Comparison of ENCODE assay signal across 26 cellular contexts in the genomic region with DNA sequence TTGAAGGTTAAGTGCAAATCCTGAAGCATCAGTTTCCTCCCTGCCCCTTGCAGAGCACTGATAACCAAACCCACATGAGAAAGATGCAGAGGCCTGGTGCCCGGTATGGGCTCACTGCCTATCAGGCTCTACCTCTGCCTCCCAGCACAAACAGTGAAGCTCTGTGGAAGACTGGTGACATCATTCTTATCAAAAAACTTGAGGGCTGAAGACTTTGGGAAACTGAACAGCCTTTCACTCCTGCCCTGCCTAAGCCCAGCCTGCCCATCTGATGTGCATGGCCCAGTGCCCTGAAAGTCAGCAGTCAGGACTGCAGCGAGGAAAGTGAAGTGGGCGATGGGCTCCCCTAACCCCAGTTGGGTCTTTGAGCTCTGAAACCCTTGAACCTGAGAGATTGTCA.
"Had no signal": no experiment of that assay in that cellular context is flagged by ENCODE, and none has a peak within 500 bp of the region (broad histone marks: within the 10 kb centered on the region; RNA-seq: fewer than 3 reads in every experiment).

No MANE protein-coding gene starts in this region.

- H3K4me3 ChIP-seq: ascending aorta, MG63, SK-N-MC had no signal

- H3K9me3 ChIP-seq: ascending aorta, MG63 had no signal

- ATAC-seq: activated naive CD4-positive, alpha-beta T cell treated with anti-CD3 and anti-CD28 coated beads, Interleukin-2, amount 50 U/mL, for 72 hours; activated naive CD8-positive, alpha-beta T cell treated with anti-CD3 and anti-CD28 coated beads, Interleukin-2, amount 50 U/mL, for 24 hours; activated T-cell treated with anti-CD3 and anti-CD28 coated beads, Interleukin-2, amount 50 U/mL, for 4 hours; T-cell had no signal

- DNase-seq: activated CD4-positive, alpha-beta memory T cell treated with anti-CD3 and anti-CD28 coated beads for 36 hours; activated CD4-positive, alpha-beta T cell treated with anti-CD3 and anti-CD28 coated beads, Interleukin-2, amount 10 ng/mL, durations not matched to agents 7 days and 5 days; activated CD4-positive, CD25-positive, alpha-beta regulatory T cell; activated CD8-positive, alpha-beta memory T cell treated with anti-CD3 and anti-CD28 coated beads for 24 hours; activated effector memory CD4-positive, alpha-beta T cell treated with anti-CD3 and anti-CD28 coated beads, Interleukin-2, amount 50 U/mL, for 16 hours; activated naive CD4-positive, alpha-beta T cell treated with Interleukin-2 at 50 U/mL for 16 hours; activated naive CD8-positive, alpha-beta T cell treated with anti-CD3 and anti-CD28 coated beads, Interleukin-2, amount 50 U/mL, for 24 hours; activated T-cell treated with anti-CD3 and anti-CD28 coated beads, Interleukin-2, amount 50 U/mL, for 4 hours; amniotic stem cell; KG1; MG63; MV-4-11; NCI-H1092 treated with DMSO at 0.1 percent for 48 hours; NCI-H1417 treated with DMSO at 0.1 percent for 48 hours; NCI-H1694; NCI-H2029; NCI-H2107; NCI-H345; NCI-H510A; NCI-H526 treated with DMSO at 0.1 percent for 48 hours; T-cell had no signal

- H3K27ac Mint-ChIP-seq: activated CD4-positive, alpha-beta memory T cell treated with anti-CD3 and anti-CD28 coated beads for 36 hours; activated CD4-positive, alpha-beta T cell treated with anti-CD3 and anti-CD28 coated beads, Interleukin-2, amount 10 ng/mL, durations not matched to agents 7 days and 5 days; activated naive CD4-positive, alpha-beta T cell treated with anti-CD3 and anti-CD28 coated beads, Interleukin-2, amount 50 U/mL, for 72 hours; activated naive CD8-positive, alpha-beta T cell treated with anti-CD3 and anti-CD28 coated beads, Interleukin-2, amount 50 U/mL, for 24 hours; T-cell had no signal

- H3K4me1 Mint-ChIP-seq: activated CD4-positive, alpha-beta T cell treated with anti-CD3 and anti-CD28 coated beads, Interleukin-2, amount 10 ng/mL, durations not matched to agents 7 days and 5 days; activated naive CD8-positive, alpha-beta T cell treated with anti-CD3 and anti-CD28 coated beads, Interleukin-2, amount 50 U/mL, for 24 hours; T-cell had no signal

- H3K27me3 Mint-ChIP-seq: brain had no signal

- H3K9me3 Mint-ChIP-seq: activated CD4-positive, alpha-beta memory T cell treated with anti-CD3 and anti-CD28 coated beads for 36 hours; activated CD4-positive, alpha-beta T cell treated with anti-CD3 and anti-CD28 coated beads, Interleukin-2, amount 10 ng/mL, durations not matched to agents 7 days and 5 days; activated naive CD4-positive, alpha-beta T cell treated with anti-CD3 and anti-CD28 coated beads, Interleukin-2, amount 50 U/mL, for 72 hours; activated naive CD8-positive, alpha-beta T cell treated with anti-CD3 and anti-CD28 coated beads, Interleukin-2, amount 50 U/mL, for 24 hours; activated T-cell treated with anti-CD3 and anti-CD28 coated beads, Interleukin-2, amount 50 U/mL, for 4 hours had no signal

- H3K4me3 Mint-ChIP-seq: activated CD4-positive, alpha-beta memory T cell treated with anti-CD3 and anti-CD28 coated beads for 36 hours; activated CD4-positive, alpha-beta T cell treated with anti-CD3 and anti-CD28 coated beads, Interleukin-2, amount 10 ng/mL, durations not matched to agents 7 days and 5 days; activated naive CD8-positive, alpha-beta T cell treated with anti-CD3 and anti-CD28 coated beads, Interleukin-2, amount 50 U/mL, for 24 hours; activated T-cell treated with anti-CD3 and anti-CD28 coated beads, Interleukin-2, amount 50 U/mL, for 4 hours; T-cell had no signal

- H3K27me3 ChIP-seq: ascending aorta, MG63 had no signal

- H3K27ac ChIP-seq: ascending aorta, SK-N-MC, VCaP had no signal

- H3K4me1 ChIP-seq: ascending aorta had no signal

- H3K36me3 ChIP-seq: ascending aorta, MG63 had no signal

- H3K36me3 Mint-ChIP-seq: activated CD4-positive, alpha-beta memory T cell treated with anti-CD3 and anti-CD28 coated beads for 36 hours; activated naive CD4-positive, alpha-beta T cell treated with anti-CD3 and anti-CD28 coated beads, Interleukin-2, amount 50 U/mL, for 72 hours; brain; T-cell had no signal
